In genomic region chr5:40618926-40619325, GRCh38 we compare ENCODE assay signal across 32 cellular contexts.
"Had no signal": no experiment of that assay in that cellular context is flagged by ENCODE, and none has a peak within 500 bp of the region (broad histone marks: within the 10 kb centered on the region; RNA-seq: fewer than 3 reads in every experiment).

No MANE protein-coding gene starts in this region.

- H3K9me3 ChIP-seq: ascending aorta, gastrocnemius medialis, psoas muscle, sigmoid colon, spleen, testis, transverse colon had no signal

- H3K27ac Mint-ChIP-seq: activated CD4-positive, alpha-beta memory T cell treated with anti-CD3 and anti-CD28 coated beads for 36 hours; activated CD4-positive, alpha-beta T cell treated with anti-CD3 and anti-CD28 coated beads, Interleukin-2, amount 10 ng/mL, durations not matched to agents 24 days and 14 days; activated naive CD4-positive, alpha-beta T cell treated with anti-CD3 and anti-CD28 coated beads for 36 hours; activated naive CD8-positive, alpha-beta T cell treated with anti-CD3 and anti-CD28 coated beads for 36 hours; activated T-helper 1 cell treated with anti-CD3 and anti-CD28 coated beads, Interleukin-12 subunit alpha, Interleukin-12 subunit beta, Interleukin-2, Interleukin-4 antibody, amounts not matched to agents 30 ng/mL and 10 ng/mL and 1 ng/mL, durations not matched to agents 14 hours and 24 hours and 36 hours; effector memory CD8-positive, alpha-beta T cell; mesothelial cell of epicardium; naive B cell; T-helper 17 cell had no signal

- H3K9ac ChIP-seq: parathyroid adenoma had no signal

- H3K4me1 Mint-ChIP-seq: neural crest cell had no signal

- H3K36me3 Mint-ChIP-seq: activated CD4-positive, alpha-beta memory T cell treated with anti-CD3 and anti-CD28 coated beads for 36 hours; activated naive CD8-positive, alpha-beta T cell treated with anti-CD3 and anti-CD28 coated beads for 36 hours; mesothelial cell of epicardium; naive B cell had no signal

- DNase-seq: activated CD4-positive, alpha-beta memory T cell treated with anti-CD3 and anti-CD28 coated beads for 36 hours; activated CD4-positive, alpha-beta T cell treated with anti-CD3 and anti-CD28 coated beads, Interleukin-2, amount 10 ng/mL, durations not matched to agents 24 days and 14 days; activated CD8-positive, alpha-beta memory T cell treated with anti-CD3 and anti-CD28 coated beads, Interleukin-2, amount 50 U/mL, for 4 hours; activated effector memory CD4-positive, alpha-beta T cell treated with anti-CD3 and anti-CD28 coated beads, Interleukin-2, amount 50 U/mL, for 16 hours; activated naive CD4-positive, alpha-beta T cell treated with anti-CD3 and anti-CD28 coated beads for 36 hours; activated naive CD8-positive, alpha-beta T cell treated with anti-CD3 and anti-CD28 coated beads for 36 hours; activated T-cell treated with anti-CD3 and anti-CD28 coated beads, Interleukin-2, amount 50 U/mL, for 1 hour; cortex of kidney; effector memory CD8-positive, alpha-beta T cell; erythroblast; gastrocnemius medialis; glutamatergic neuron; islet precursor cell; left colon; naive B cell; nucleus accumbens; psoas muscle; sigmoid colon; spleen; stimulated activated naive CD8-positive, alpha-beta T cell treated with anti-CD3 and anti-CD28 coated beads, Interleukin-15, Interleukin-2, amounts not matched to agents 100 U/mL and 50 U/mL, for 24 hours; T-helper 17 cell; T1000; testis; transverse colon; WERI-Rb-1 had no signal

- H3K4me3 ChIP-seq: ascending aorta, gastrocnemius medialis, psoas muscle, sigmoid colon, spleen, testis, transverse colon had no signal

- H3K9me3 Mint-ChIP-seq: activated CD4-positive, alpha-beta memory T cell treated with anti-CD3 and anti-CD28 coated beads for 36 hours; activated naive CD4-positive, alpha-beta T cell treated with anti-CD3 and anti-CD28 coated beads for 36 hours; activated naive CD8-positive, alpha-beta T cell treated with anti-CD3 and anti-CD28 coated beads for 36 hours; activated T-helper 1 cell treated with anti-CD3 and anti-CD28 coated beads, Interleukin-12 subunit alpha, Interleukin-12 subunit beta, Interleukin-2, Interleukin-4 antibody, amounts not matched to agents 30 ng/mL and 10 ng/mL and 1 ng/mL, durations not matched to agents 14 hours and 24 hours and 36 hours; effector memory CD8-positive, alpha-beta T cell; mesothelial cell of epicardium; neural crest cell had no signal

- H3K27me3 Mint-ChIP-seq: activated CD4-positive, alpha-beta memory T cell treated with anti-CD3 and anti-CD28 coated beads for 36 hours; activated CD4-positive, alpha-beta T cell treated with anti-CD3 and anti-CD28 coated beads, Interleukin-2, amount 10 ng/mL, durations not matched to agents 24 days and 14 days; activated naive CD8-positive, alpha-beta T cell treated with anti-CD3 and anti-CD28 coated beads for 36 hours; effector memory CD8-positive, alpha-beta T cell; naive B cell; T-helper 17 cell had no signal

- ATAC-seq: activated CD4-positive, CD25-positive, alpha-beta regulatory T cell treated with anti-CD3 and anti-CD28 coated beads, Interleukin-2, amount 50 U/mL, for 24 hours; effector memory CD8-positive, alpha-beta T cell; gastrocnemius medialis; left colon; psoas muscle; stimulated activated naive CD8-positive, alpha-beta T cell treated with anti-CD3 and anti-CD28 coated beads, Interleukin-15, Interleukin-2, amounts not matched to agents 100 U/mL and 50 U/mL, for 24 hours; T-helper 17 cell had no signal

- H3K27me3 ChIP-seq: ascending aorta, brain microvascular endothelial cell, gastrocnemius medialis, sigmoid colon, spleen, testis, transverse colon had no signal

- H3K4me3 Mint-ChIP-seq: activated CD4-positive, alpha-beta memory T cell treated with anti-CD3 and anti-CD28 coated beads for 36 hours; activated CD4-positive, alpha-beta T cell treated with anti-CD3 and anti-CD28 coated beads, Interleukin-2, amount 10 ng/mL, durations not matched to agents 24 days and 14 days; activated naive CD4-positive, alpha-beta T cell treated with anti-CD3 and anti-CD28 coated beads for 36 hours; activated naive CD8-positive, alpha-beta T cell treated with anti-CD3 and anti-CD28 coated beads for 36 hours; activated T-helper 1 cell treated with anti-CD3 and anti-CD28 coated beads, Interleukin-12 subunit alpha, Interleukin-12 subunit beta, Interleukin-2, Interleukin-4 antibody, amounts not matched to agents 30 ng/mL and 10 ng/mL and 1 ng/mL, durations not matched to agents 14 hours and 24 hours and 36 hours; effector memory CD8-positive, alpha-beta T cell; mesothelial cell of epicardium; naive B cell; neural crest cell; T-helper 17 cell had no signal

- H3K36me3 ChIP-seq: ascending aorta, brain microvascular endothelial cell, gastrocnemius medialis, sigmoid colon, spleen, transverse colon, WERI-Rb-1 had no signal

- H3K4me1 ChIP-seq: ascending aorta, gastrocnemius medialis, parathyroid adenoma, psoas muscle, sigmoid colon, testis had no signal
